Comparison of ENCODE assay signal across 32 cellular contexts in the genomic region with DNA sequence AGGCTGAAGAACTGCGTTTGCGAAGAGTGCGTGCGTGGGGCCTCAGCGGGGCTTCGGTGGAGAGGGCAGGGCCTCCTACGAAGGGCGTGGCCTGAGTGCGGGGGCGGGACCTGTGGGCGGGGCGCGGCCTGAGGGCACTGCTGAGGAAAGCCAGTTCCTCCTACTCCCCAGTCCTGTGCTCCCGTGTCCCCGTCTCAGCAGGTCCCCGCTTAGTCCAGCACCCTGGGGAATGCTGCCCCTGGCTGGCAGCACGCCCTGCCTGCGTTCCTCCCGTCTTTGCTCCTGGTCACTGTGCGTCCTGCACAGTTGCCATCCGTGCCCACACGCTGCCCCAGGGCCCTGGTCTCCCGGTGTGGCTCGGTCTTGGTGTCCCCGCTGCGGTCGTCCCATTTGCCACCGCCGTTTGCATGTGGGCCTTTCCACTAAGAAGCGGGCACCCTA.
"Had no signal": no experiment of that assay in that cellular context is flagged by ENCODE, and none has a peak within 500 bp of the region (broad histone marks: within the 10 kb centered on the region; RNA-seq: fewer than 3 reads in every experiment).

No MANE protein-coding gene starts in this region.

- ATAC-seq: activated CD8-positive, alpha-beta memory T cell treated with anti-CD3 and anti-CD28 coated beads, Interleukin-2, amount 10 ng/mL, durations not matched to agents 7 days and 5 days; Panc1 had no signal

- H3K4me1 ChIP-seq: SJSA1 had no signal

- H3K27me3 ChIP-seq: brain microvascular endothelial cell, SJSA1 had no signal

- H3K4me3 ChIP-seq: SJSA1 had no signal

- H3K4me3 Mint-ChIP-seq: activated B cell treated with CpG ODN at 0.5 μM for 24 hours; activated CD4-positive, alpha-beta memory T cell treated with anti-CD3 and anti-CD28 coated beads, Interleukin-2, amount 10 ng/mL, durations not matched to agents 7 days and 5 days; activated CD8-positive, alpha-beta memory T cell treated with anti-CD3 and anti-CD28 coated beads, Interleukin-2, amount 10 ng/mL, durations not matched to agents 7 days and 5 days; activated naive CD4-positive, alpha-beta T cell treated with anti-CD3 and anti-CD28 coated beads, Interleukin-2, amount 10 ng/mL, durations not matched to agents 7 days and 5 days; activated naive CD8-positive, alpha-beta T cell; T-helper 1 cell treated with Interleukin-12 subunit alpha and Interleukin-12 subunit beta and Interleukin-4 antibody, amounts not matched to agents 30 μg/mL and 1 μg/mL, for 36 hours; T-helper 2 cell treated with Interferon-gamma antibody and Interleukin-4, amounts not matched to agents 5 μg/mL and 100 μg/mL, for 36 hours had no signal

- DNase-seq: activated B cell treated with CpG ODN at 0.5 μM for 24 hours; activated CD4-positive, alpha-beta memory T cell treated with anti-CD3 and anti-CD28 coated beads, Interleukin-2, amount 10 ng/mL, durations not matched to agents 7 days and 5 days; activated CD4-positive, alpha-beta T cell treated with anti-CD3 and anti-CD28 coated beads for 4 hours; activated CD4-positive, alpha-beta T cell treated with anti-CD3 and anti-CD28 coated beads, Interleukin-2, amount 50 U/mL, for 1 hour; activated CD4-positive, CD25-positive, alpha-beta regulatory T cell treated with anti-CD3 and anti-CD28 coated beads, Interleukin-2, amount 50 U/mL, for 72 hours; activated CD8-positive, alpha-beta memory T cell treated with anti-CD3 and anti-CD28 coated beads for 24 hours; activated CD8-positive, alpha-beta memory T cell treated with anti-CD3 and anti-CD28 coated beads, Interleukin-2, amount 10 ng/mL, durations not matched to agents 7 days and 5 days; activated CD8-positive, alpha-beta memory T cell treated with anti-CD3 and anti-CD28 coated beads, Interleukin-2, amount 50 U/mL, for 48 hours; activated effector memory CD4-positive, alpha-beta T cell treated with Interleukin-2 at 50 U/mL for 16 hours; activated naive CD4-positive, alpha-beta T cell treated with anti-CD3 and anti-CD28 coated beads, Interleukin-2, amount 10 ng/mL, durations not matched to agents 7 days and 5 days; activated T-cell treated with anti-CD3 and anti-CD28 coated beads, Interleukin-2, amount 50 U/mL, for 48 hours; amniotic stem cell; aorta; brain microvascular endothelial cell; central memory CD4-positive, alpha-beta T cell; Karpas-422; KBM-7; NCI-H1048; NCI-H1105 treated with DMSO at 0.1 percent for 48 hours; NCI-H1436; NCI-H1694; NCI-H1930; NCI-H2081 treated with DMSO at 0.1 percent for 48 hours; NCI-H226; NCI-H524 treated with DMSO at 0.1 percent for 48 hours; SHP77 treated with DMSO at 0.1 percent for 48 hours; SK-N-SH had no signal

- H3K4me2 ChIP-seq: SK-N-SH had no signal

- H3K27me3 Mint-ChIP-seq: activated B cell treated with CpG ODN at 0.5 μM for 24 hours; activated CD4-positive, alpha-beta memory T cell treated with anti-CD3 and anti-CD28 coated beads, Interleukin-2, amount 10 ng/mL, durations not matched to agents 7 days and 5 days; activated CD8-positive, alpha-beta memory T cell treated with anti-CD3 and anti-CD28 coated beads, Interleukin-2, amount 10 ng/mL, durations not matched to agents 7 days and 5 days; activated naive CD4-positive, alpha-beta T cell treated with anti-CD3 and anti-CD28 coated beads, Interleukin-2, amount 10 ng/mL, durations not matched to agents 7 days and 5 days had no signal

- H3K9me3 ChIP-seq: SJSA1, SK-N-SH had no signal

- H3K36me3 Mint-ChIP-seq: activated CD8-positive, alpha-beta memory T cell treated with anti-CD3 and anti-CD28 coated beads, Interleukin-2, amount 10 ng/mL, durations not matched to agents 7 days and 5 days; activated naive CD4-positive, alpha-beta T cell treated with anti-CD3 and anti-CD28 coated beads, Interleukin-2, amount 10 ng/mL, durations not matched to agents 7 days and 5 days; activated naive CD8-positive, alpha-beta T cell had no signal

- H3K27ac Mint-ChIP-seq: activated B cell treated with CpG ODN at 0.5 μM for 24 hours; activated CD4-positive, alpha-beta memory T cell treated with anti-CD3 and anti-CD28 coated beads, Interleukin-2, amount 10 ng/mL, durations not matched to agents 7 days and 5 days; activated CD8-positive, alpha-beta memory T cell treated with anti-CD3 and anti-CD28 coated beads, Interleukin-2, amount 10 ng/mL, durations not matched to agents 7 days and 5 days; activated naive CD4-positive, alpha-beta T cell treated with anti-CD3 and anti-CD28 coated beads, Interleukin-2, amount 10 ng/mL, durations not matched to agents 7 days and 5 days; activated naive CD8-positive, alpha-beta T cell; T-helper 1 cell treated with Interleukin-12 subunit alpha and Interleukin-12 subunit beta and Interleukin-4 antibody, amounts not matched to agents 30 μg/mL and 1 μg/mL, for 36 hours; T-helper 2 cell treated with Interferon-gamma antibody and Interleukin-4, amounts not matched to agents 5 μg/mL and 100 μg/mL, for 36 hours had no signal

- H3K27ac ChIP-seq: brain microvascular endothelial cell, SJSA1 had no signal

- H3K36me3 ChIP-seq: brain microvascular endothelial cell, SJSA1 had no signal

- H3K4me1 Mint-ChIP-seq: activated B cell treated with CpG ODN at 0.5 μM for 24 hours; activated CD4-positive, alpha-beta memory T cell treated with anti-CD3 and anti-CD28 coated beads, Interleukin-2, amount 10 ng/mL, durations not matched to agents 7 days and 5 days; activated CD8-positive, alpha-beta memory T cell treated with anti-CD3 and anti-CD28 coated beads, Interleukin-2, amount 10 ng/mL, durations not matched to agents 7 days and 5 days; activated naive CD4-positive, alpha-beta T cell treated with anti-CD3 and anti-CD28 coated beads, Interleukin-2, amount 10 ng/mL, durations not matched to agents 7 days and 5 days had no signal

- H3K9ac ChIP-seq: SK-N-SH had no signal
